8 cellular contexts compared by ENCODE assay signal in the genomic region with DNA sequence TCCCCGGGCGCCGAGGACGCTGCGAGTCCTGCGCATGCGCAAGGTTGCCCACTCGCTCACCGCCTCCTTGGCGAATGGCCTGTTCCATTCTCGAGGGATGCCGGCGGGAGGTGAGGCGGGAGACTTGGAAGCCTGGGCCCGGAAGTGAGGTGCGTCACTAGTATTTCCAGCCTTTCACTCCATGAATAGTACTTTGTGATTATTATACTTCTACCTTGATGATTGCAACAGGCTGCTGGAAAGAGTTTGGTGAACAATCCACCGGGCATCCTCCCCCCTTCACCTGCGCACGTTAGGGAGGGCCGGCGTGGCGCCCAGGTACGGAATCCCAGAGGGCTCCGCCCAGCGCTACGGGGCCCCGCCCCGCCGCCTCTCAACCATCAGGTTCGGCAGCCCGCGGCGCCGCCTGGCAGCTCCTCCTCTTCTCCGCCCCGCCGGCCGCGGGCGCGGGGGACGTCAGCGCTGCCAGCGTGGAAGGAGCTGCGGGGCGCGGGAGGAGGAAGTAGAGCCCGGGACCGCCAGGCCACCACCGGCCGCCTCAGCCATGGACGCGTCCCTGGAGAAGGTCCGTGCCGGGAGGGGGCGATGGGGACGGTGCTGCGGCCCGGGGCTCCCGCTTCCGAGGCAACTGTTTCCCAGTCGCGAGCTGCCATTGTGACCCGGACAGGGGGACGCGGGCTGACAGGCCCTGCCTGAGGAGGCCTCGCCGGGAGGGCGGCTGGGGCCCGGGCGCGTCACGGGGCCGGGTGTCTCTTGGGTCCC. TPM values are rescaled to one million over a fixed set of nuclear protein-coding genes. Genes with fewer than 3 reads are reported as not detected.
DNase-seq lines count a peak whose midpoint lies in the region; ATAC-seq and TF ChIP-seq lines count a peak whose summit lies in the region.
"Not testable (repeated sequence)": the region's sequence is repeated elsewhere in the genome, so short reads cannot be mapped to it uniquely, and the experiment has no call there.

Gene PDXDC1 (plus strand): TSS at position 371 of the 762 bp plus-strand sequence. CDS start 174 bp downstream, at position 545.

- peak within 1 kb of the TSS; percentile 95 for H3K4me3 ChIP-seq in kidney epithelial cell (ENCODE audit: low read depth, low read length)

- not testable (repeated sequence) for H3K27me3 ChIP-seq in kidney epithelial cell (ENCODE audit: control insufficient read depth, insufficient read depth, low read length)

- peak; percentile 92 for ATAC-seq in HG03439 (IDR thresholded peaks at IDR 0.05; ENCODE audit: unreplicated experiment)

- not testable (repeated sequence) for H3K36me3 ChIP-seq in kidney epithelial cell (ENCODE audit: control insufficient read depth, insufficient read depth, low read length)

- peak; percentile 85 for DNase-seq in Ammon's horn (ENCODE audit: low spot score)
- peak; percentile 90 for DNase-seq in GM19238 (ENCODE audit: insufficient read length, low spot score)
- peak; percentile 93 for DNase-seq in NCI-H510A treated with DMSO at 0.1 percent for 48 hours (lab: John Stamatoyannopoulos, UW)
- peak; percentile 96 to 99 for DNase-seq in activated CD4-positive, alpha-beta T cell treated with anti-CD3 and anti-CD28 coated beads for 24 hours (ENCODE audit: low read depth in 2 of 2)
- DNase-seq in cerebellum (ENCODE audit: low spot score) = peak; percentile 97
- peak; percentile 47 for DNase-seq in kidney epithelial cell (ENCODE audit: low read depth)
- DNase-seq in stimulated activated CD4-positive, alpha-beta T cell treated with anti-CD3 and anti-CD28 coated beads, Interleukin-15, amount 100 ng/mL, for 24 hours = peak; percentile 99

- TF ChIP-seq CTCF in kidney epithelial cell (IDR thresholded peaks at IDR 0.05; ENCODE audit: insufficient read depth, low read length, poor library complexity, severe bottlenecking) = not testable (repeated sequence)

RNA-seq across cellular contexts. Expression of gene PDXDC1, which starts in this region (rescaled TPM):
- total RNA-seq in cerebellum = 42.6 TPM
- 53.0 and 55.5 TPM in 2 replicates for total RNA-seq in kidney epithelial cell

Comparison
In these comparisons a context has a peak if more than half of its experiments do, and no peak if none do; other contexts are left out.
1. Peak in every context shown above with its lines: DNase-seq, ATAC-seq and H3K4me3 ChIP-seq.
2. DNase-seq: peak in every context shown above with its lines; median percentile 99 in stimulated activated CD4-positive, alpha-beta T cell treated with anti-CD3 and anti-CD28 coated beads, Interleukin-15, amount 100 ng/mL, for 24 hours; 98 in activated CD4-positive, alpha-beta T cell treated with anti-CD3 and anti-CD28 coated beads for 24 hours; 97 in cerebellum; 93 in NCI-H510A treated with DMSO at 0.1 percent for 48 hours; 90 in GM19238; 85 in Ammon's horn; 47 in kidney epithelial cell.